Comparison of ENCODE assay signal across 8 cellular contexts in the genomic region with DNA sequence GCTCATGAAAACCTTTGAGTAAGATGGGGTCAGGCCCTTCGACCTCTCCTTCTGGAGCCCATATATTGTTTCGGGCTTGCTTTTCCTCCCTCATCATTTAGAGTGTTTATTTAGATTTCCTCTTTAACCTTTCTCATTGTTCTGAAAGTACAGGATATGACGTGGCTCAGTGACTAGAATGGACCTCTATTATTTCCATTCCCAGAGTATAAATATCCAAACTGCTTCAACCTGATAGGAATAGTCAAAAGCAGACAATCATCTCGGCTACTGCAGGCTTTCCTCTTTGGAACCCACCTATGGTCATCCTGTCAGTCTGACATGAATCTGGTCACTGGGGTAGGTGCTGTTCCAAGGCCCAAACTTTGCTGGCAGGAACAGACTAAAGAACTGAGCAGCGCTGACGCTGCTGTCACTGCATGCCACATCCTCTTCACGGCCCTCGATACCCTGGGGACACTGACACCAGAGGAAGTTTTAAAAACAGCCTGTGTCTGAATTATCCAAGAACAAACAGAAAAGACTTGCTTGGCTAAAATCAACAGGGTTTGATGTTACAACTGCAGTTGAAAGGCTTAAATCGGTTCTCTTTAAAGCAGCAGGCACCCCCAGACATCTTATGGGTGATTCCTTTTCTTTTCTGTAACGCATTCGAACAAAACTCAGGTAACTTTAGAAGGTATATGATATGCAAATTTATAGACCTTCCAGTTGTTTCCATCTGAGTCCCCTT. TPM values are rescaled to one million over a fixed set of nuclear protein-coding genes. Genes with fewer than 3 reads are reported as not detected.
A peak's percentile ranks its signal among the peaks of the same experiment; 100 is the strongest.
DNase-seq lines count a peak whose midpoint lies in the region; ATAC-seq lines count a peak whose summit lies in the region.

No MANE protein-coding gene starts in this region.

- H3K9me3 Mint-ChIP-seq in activated T-cell treated with anti-CD3 and anti-CD28 coated beads, Interleukin-2, amount 50 U/mL, for 72 hours: no peaks in the 10 kb centered on the region

- H3K27me3 Mint-ChIP-seq in activated T-cell treated with anti-CD3 and anti-CD28 coated beads, Interleukin-2, amount 50 U/mL, for 72 hours (ENCODE audit: low read depth): no peaks in the 10 kb centered on the region

- H3K27ac Mint-ChIP-seq in activated T-cell treated with anti-CD3 and anti-CD28 coated beads, Interleukin-2, amount 50 U/mL, for 72 hours: peak overlapping the region; percentile 68

- peak overlapping the region; percentile 65 to 76 for H3K4me3 Mint-ChIP-seq in activated T-cell treated with anti-CD3 and anti-CD28 coated beads, Interleukin-2, amount 50 U/mL, for 72 hours

- DNase-seq in GDM1 (lab: John Stamatoyannopoulos, UW): peak; percentile 9
- DNase-seq in MV-4-11 (lab: John Stamatoyannopoulos, UW): peak; percentile 37
- DNase-seq in activated T-cell treated with anti-CD3 and anti-CD28 coated beads, Interleukin-2, amount 50 U/mL, for 72 hours: peak; percentile 51 to 61
- DNase-seq in glomerular endothelial cell (ENCODE audit: extremely low read depth, low read depth, low spot score): peak; percentile 89
- peak; percentile 36 to 47 for DNase-seq in stimulated activated CD4-positive, alpha-beta T cell treated with anti-CD3 and anti-CD28 coated beads, Interleukin-2, amount 100 ng/mL, for 24 hours
- no peak for DNase-seq in NCI-H524 treated with DMSO at 0.1 percent for 48 hours (lab: John Stamatoyannopoulos, UW)
- no peak for DNase-seq in NCI-H1092 treated with DMSO at 0.1 percent for 48 hours (lab: John Stamatoyannopoulos, UW)

- H3K36me3 Mint-ChIP-seq in activated T-cell treated with anti-CD3 and anti-CD28 coated beads, Interleukin-2, amount 50 U/mL, for 72 hours (ENCODE audit: insufficient read depth in 2 of 2): peaks cover 0 to 1% of the 10 kb centered on the region in 2 donors

- peak; percentile 68 for ATAC-seq in GM21528 (IDR thresholded peaks at IDR 0.05; ENCODE audit: low FRiP score, unreplicated experiment)
- peak; percentile 72 to 79 for ATAC-seq in activated T-cell treated with anti-CD3 and anti-CD28 coated beads, Interleukin-2, amount 50 U/mL, for 72 hours (replicated peaks in 1 of 2)

- H3K4me1 Mint-ChIP-seq in activated T-cell treated with anti-CD3 and anti-CD28 coated beads, Interleukin-2, amount 50 U/mL, for 72 hours (ENCODE audit: low read depth): peaks cover 53% of the 10 kb centered on the region

RNA-seq across cellular contexts. Expression of gene DDX47, which starts 5.0 kb away (rescaled TPM):
- total RNA-seq in activated T-cell treated with anti-CD3 and anti-CD28 coated beads, Interleukin-2, amount 50 U/mL, for 72 hours: 10 to 100 TPM; 58.2 to 67.8 TPM
- 49.5 and 51.6 TPM in 2 replicates for total RNA-seq in glomerular endothelial cell

RNA-seq across cellular contexts. Expression of gene APOLD1, which starts 22.7 kb away (rescaled TPM):
- 10 to 100 TPM; 10.4 to 12.8 TPM for total RNA-seq in activated T-cell treated with anti-CD3 and anti-CD28 coated beads, Interleukin-2, amount 50 U/mL, for 72 hours
- total RNA-seq in glomerular endothelial cell: 27.5 and 31.4 TPM in 2 replicates

Comparison
In these comparisons a context has a peak if more than half of its experiments do, and no peak if none do; other contexts are left out.
1. DNase-seq: peak in GDM1 (single experiment), MV-4-11 (single experiment), activated T-cell treated with anti-CD3 and anti-CD28 coated beads, Interleukin-2, amount 50 U/mL, for 72 hours (2 of 2), glomerular endothelial cell (single experiment) and stimulated activated CD4-positive, alpha-beta T cell treated with anti-CD3 and anti-CD28 coated beads, Interleukin-2, amount 100 ng/mL, for 24 hours (2 of 2); none in NCI-H524 treated with DMSO at 0.1 percent for 48 hours (single experiment) and NCI-H1092 treated with DMSO at 0.1 percent for 48 hours (single experiment).